1 cellular context compared by ENCODE assay signal in genomic region chr4:6933691-6934430, GRCh38.
A peak's percentile ranks its signal among the peaks of the same experiment; 100 is the strongest.
TF ChIP-seq lines count a peak whose summit lies in the region.

No MANE protein-coding gene starts in this region.

TF ChIP-seq in HepG2, 621 proteins besides CTCF, POLR2A, EP300 and RAD21:
- TF ChIP-seq CREB1 (IDR thresholded peaks at IDR 0.05) (no peak), CREB1 (CRISPR knock-in tag; IDR thresholded peaks at IDR 0.05) (no peak), TCF7L2 (IDR thresholded peaks at IDR 0.05; ENCODE audit: low read depth, low read length) (no peak), SOX5 (CRISPR knock-in tag; IDR thresholded peaks at IDR 0.05; ENCODE audit: borderline replicate concordance) (no peak), DPF2 (CRISPR knock-in tag; IDR thresholded peaks at IDR 0.05; ENCODE audit: borderline replicate concordance, low read depth) (no peak), KIAA2018 (CRISPR knock-in tag; IDR thresholded peaks at IDR 0.05; ENCODE audit: borderline replicate concordance) (no peak), SP4 (CRISPR knock-in tag; IDR thresholded peaks at IDR 0.05) (no peak), ZBTB26 (CRISPR knock-in tag; IDR thresholded peaks at IDR 0.05; ENCODE audit: borderline replicate concordance) (no peak), ZNF660 (CRISPR knock-in tag; IDR thresholded peaks at IDR 0.05; ENCODE audit: borderline replicate concordance, low read depth) (no peak), NFE2L1 (CRISPR knock-in tag; IDR thresholded peaks at IDR 0.05; ENCODE audit: borderline replicate concordance) (no peak), KLF6 (CRISPR knock-in tag; IDR thresholded peaks at IDR 0.05) (no peak), TFE3 (CRISPR knock-in tag; IDR thresholded peaks at IDR 0.05) (no peak), ZNF841 (CRISPR knock-in tag; IDR thresholded peaks at IDR 0.05; ENCODE audit: borderline replicate concordance) (no peak), CHD4 (IDR thresholded peaks at IDR 0.05; ENCODE audit: borderline replicate concordance, low read length) (peak; percentile 69; the same call in 1 of the 2 replicates), RXRA (CRISPR knock-in tag; IDR thresholded peaks at IDR 0.05) (no peak), RXRB (CRISPR knock-in tag; IDR thresholded peaks at IDR 0.05; ENCODE audit: borderline replicate concordance) (no peak), SMAD9 (CRISPR knock-in tag; IDR thresholded peaks at IDR 0.05) (no peak), TBP (CRISPR knock-in tag; IDR thresholded peaks at IDR 0.05) (no peak), XRCC5 (optimal IDR thresholded peaks at IDR 0.05; ENCODE audit: low read length) (no peak), LBX2 (CRISPR knock-in tag; IDR thresholded peaks at IDR 0.05; ENCODE audit: borderline replicate concordance) (no peak), KDM2A (CRISPR knock-in tag; IDR thresholded peaks at IDR 0.05; ENCODE audit: borderline replicate concordance, low read depth) (no peak), FOXO4 (CRISPR knock-in tag; conservative IDR thresholded peaks at IDR 0.05) (0 out of 2 replicates have a peak, but pooled peaks have one; percentile 16), PHF5A (CRISPR knock-in tag; IDR thresholded peaks at IDR 0.05; ENCODE audit: low read depth, unreplicated experiment) (no peak), AKAP8 (CRISPR knock-in tag; IDR thresholded peaks at IDR 0.05) (no peak), MLLT10 (CRISPR knock-in tag; IDR thresholded peaks at IDR 0.05) (no peak), DR1 (CRISPR knock-in tag; IDR thresholded peaks at IDR 0.05) (no peak), ZNF343 (CRISPR knock-in tag; IDR thresholded peaks at IDR 0.05) (0 out of 2 replicates have a peak, but pooled peaks have one; percentile 6)
TF ChIP-seq in HepG2: peak in this region for 3.
